ENCODE assay signal across 16 cellular contexts in genomic region chr20:17795449-17796095, GRCh38.
DNase-seq lines count a peak whose midpoint lies in the region; ATAC-seq and TF ChIP-seq lines count a peak whose summit lies in the region.
"Had no signal": no experiment of that assay in that cellular context is flagged by ENCODE, and none has a peak within 500 bp of the region (broad histone marks: within the 10 kb centered on the region; RNA-seq: fewer than 3 reads in every experiment).

No MANE protein-coding gene starts in this region.

- H3K27ac ChIP-seq in body of pancreas: peak overlapping the region; percentile 76 to 93 (median 86)
- peak overlapping the region; percentile 19 to 60 (median 42) for H3K27ac ChIP-seq in gastrocnemius medialis
- H3K27ac ChIP-seq: foreskin keratinocyte had no signal

- peak; percentile 3 for DNase-seq in KBM-7
- DNase-seq in body of pancreas: peak in 2 of 4 donors; percentile 36 to 57
- DNase-seq in left lobe of liver (ENCODE audit: low spot score): peak; percentile 60
- DNase-seq in gastrocnemius medialis: no peak
- DNase-seq in medulla oblongata (ENCODE audit: extremely low spot score): no peak
- DNase-seq in immature natural killer cell: no peak
- DNase-seq in SIG-M5 (lab: John Stamatoyannopoulos, UW): no peak
- DNase-seq: activated CD4-positive, alpha-beta T cell treated with anti-CD3 and anti-CD28 coated beads for 4 hours; foreskin keratinocyte; islet precursor cell; NCI-H1092 treated with DMSO at 0.1 percent for 48 hours; NCI-H446 treated with DMSO at 0.1 percent for 48 hours; nephron progenitor cell; T-cell had no signal

- no peak overlapping the region for H3K27ac Mint-ChIP-seq in immature natural killer cell
- H3K27ac Mint-ChIP-seq: nephron progenitor cell, T-cell had no signal

- H3K4me1 ChIP-seq in body of pancreas: peaks cover 40% of the 10 kb centered on the region
- H3K4me1 ChIP-seq in gastrocnemius medialis: peaks cover 10 to 11% of the 10 kb centered on the region in 2 donors
- H3K4me1 ChIP-seq: foreskin keratinocyte had no signal

- H3K4me1 Mint-ChIP-seq in immature natural killer cell: no peaks in the 10 kb centered on the region

- H3K27me3 ChIP-seq in body of pancreas (no peaks in the 10 kb centered on the region), gastrocnemius medialis (no peaks in the 10 kb centered on the region)
- H3K27me3 ChIP-seq: tibial nerve had no signal

- no peaks in the 10 kb centered on the region for H3K36me3 ChIP-seq in body of pancreas (replicated peaks in 1 of 2; ENCODE audit: insufficient read depth in 1 of 2, low read depth in 2 of 2)
- H3K36me3 ChIP-seq in gastrocnemius medialis: no peaks in the 10 kb centered on the region
- H3K36me3 ChIP-seq: tibial nerve had no signal

- H3K36me3 Mint-ChIP-seq in immature natural killer cell: peaks cover 0 to 4% (median 4%) of the 10 kb centered on the region in 3 donors
- H3K36me3 Mint-ChIP-seq: T-cell had no signal

- TF ChIP-seq CTCF in body of pancreas (IDR thresholded peaks at IDR 0.05): no peak
- TF ChIP-seq CTCF in gastrocnemius medialis (IDR thresholded peaks at IDR 0.05 in 4 of 5, conservative IDR thresholded peaks at IDR 0.05 in 1 of 5): no peak

- in situ Hi-C loops in KBM-7 (cut with MboI; ENCODE audit: low pct_unique_long_range_greater_than_20kb, low sequenced_read_pairs) (no loop called here), gastrocnemius medialis (cut with MboI; ENCODE audit: low sequenced_read_pairs in 4 of 4) (loop anchor here in 1 of 4 donors (25.0 kb wide), 1 partner anchor 108 kb away; the partner anchor contains the start of genes BANF2 and RRBP1)

- H3K4me3 Mint-ChIP-seq in immature natural killer cell: no peak overlapping the region
- H3K4me3 Mint-ChIP-seq: nephron progenitor cell, T-cell had no signal

- TF ChIP-seq POLR2A in body of pancreas (IDR thresholded peaks at IDR 0.05) (no peak), gastrocnemius medialis (IDR thresholded peaks at IDR 0.05) (no peak)

- 39 to 45% methylated on average over 6 of the region's 6 CpGs for WGBS in body of pancreas, 2 donors

- H3K9me3 Mint-ChIP-seq in immature natural killer cell: peaks cover 0 to 4% (median 0%) of the 10 kb centered on the region in 6 donors

- no peak overlapping the region for H3K4me3 ChIP-seq in body of pancreas
- H3K4me3 ChIP-seq in gastrocnemius medialis: no peak overlapping the region
- H3K4me3 ChIP-seq: tibial nerve had no signal

- intact Hi-C loops in body of pancreas (cut with DNase I): no loop called here
- intact Hi-C loops in gastrocnemius medialis (cut with DNase I; ENCODE audit: low total_unique reads): loop anchor here (5.0 kb wide), 1 partner anchor 113 kb away; the partner anchor contains the start of gene RRBP1

- H3K27me3 Mint-ChIP-seq in immature natural killer cell (ENCODE audit: low read depth in 3 of 3): peaks cover 2 to 6% (median 3%) of the 10 kb centered on the region in 3 donors

- ATAC-seq in body of pancreas: peak; percentile 26
- ATAC-seq in left lobe of liver: peak; percentile 46
- ATAC-seq in gastrocnemius medialis: peak; percentile 32 to 51
- ATAC-seq in GM21825 (IDR thresholded peaks at IDR 0.05; ENCODE audit: unreplicated experiment): no peak
- ATAC-seq: foreskin keratinocyte, T-cell had no signal

- H3K9me3 ChIP-seq in body of pancreas (no peaks in the 10 kb centered on the region), gastrocnemius medialis (no peaks in the 10 kb centered on the region)
- H3K9me3 ChIP-seq: tibial nerve had no signal

Comparison
In these comparisons a context has a peak if more than half of its experiments do, and no peak if none do; other contexts are left out.
1. DNase-seq: peak in KBM-7 (single experiment) and left lobe of liver (single experiment); none in gastrocnemius medialis (0 of 2), medulla oblongata (single experiment), immature natural killer cell (0 of 3) and SIG-M5 (single experiment).